In genomic region chr5:161686149-161686548, GRCh38 we compare ENCODE assay signal across 9 cellular contexts. TPM values are rescaled to one million over a fixed set of nuclear protein-coding genes. Genes with fewer than 3 reads are reported as not detected.
"Had no signal": no experiment of that assay in that cellular context is flagged by ENCODE, and none has a peak within 500 bp of the region (broad histone marks: within the 10 kb centered on the region; RNA-seq: fewer than 3 reads in every experiment).

No MANE protein-coding gene starts in this region.

- H2AFZ ChIP-seq: GM23338 had no signal

- H3K4me2 ChIP-seq: GM23338 had no signal

- H3K4me3 ChIP-seq: GM23338, K562 had no signal

- FAIRE-seq: H54, HTR-8/SVneo, K562 had no signal

- DNase-seq: H9, HCEC 1CT, IMR-90, KG1 had no signal

- ATAC-seq: GM23338, K562 had no signal

RNA-seq across cellular contexts. Expression of gene GABRA6, which starts 0.6 kb away (rescaled TPM):
- total RNA-seq: GM23338, H9, HT-29, IMR-90, K562 had no signal
- polyA plus RNA-seq: GM23338, IMR-90, K562 had no signal
